Comparison of ENCODE assay signal across 24 cellular contexts in genomic region chr10:550665-551460, GRCh38.
"Had no signal": no experiment of that assay in that cellular context is flagged by ENCODE, and none has a peak within 500 bp of the region (broad histone marks: within the 10 kb centered on the region; RNA-seq: fewer than 3 reads in every experiment).

No MANE protein-coding gene starts in this region.

- H3K4me3 Mint-ChIP-seq: activated B cell treated with CpG ODN at 0.5 μM for 24 hours; activated CD4-positive, alpha-beta T cell treated with anti-CD3 and anti-CD28 coated beads for 36 hours; activated naive CD8-positive, alpha-beta T cell; activated T-cell treated with anti-CD3 and anti-CD28 coated beads, Interleukin-2, amount 50 U/mL, for 24 hours; central memory CD8-positive, alpha-beta T cell; naive thymus-derived CD4-positive, alpha-beta T cell; stimulated activated naive CD8-positive, alpha-beta T cell treated with anti-CD3 and anti-CD28 coated beads, Interleukin-15, Interleukin-2, amounts not matched to agents 100 ng/mL and 50 ng/mL, for 24 hours had no signal

- ATAC-seq: activated CD4-positive, alpha-beta T cell treated with anti-CD3 and anti-CD28 coated beads for 36 hours; left cardiac atrium; naive thymus-derived CD4-positive, alpha-beta T cell; pancreas had no signal

- H3K9me3 Mint-ChIP-seq: activated B cell treated with CpG ODN at 0.5 μM for 24 hours; activated T-cell treated with anti-CD3 and anti-CD28 coated beads, Interleukin-2, amount 50 U/mL, for 24 hours; activated T-helper 2 cell treated with anti-CD3 and anti-CD28 coated beads, Interferon-gamma antibody, Interleukin-2, Interleukin-4, amounts not matched to agents 10 μg/mL and 5 μg/mL and 100 μg/mL, durations not matched to agents 14 hours and 24 hours and 36 hours; central memory CD8-positive, alpha-beta T cell; naive thymus-derived CD4-positive, alpha-beta T cell; stimulated activated naive CD8-positive, alpha-beta T cell treated with anti-CD3 and anti-CD28 coated beads, Interleukin-15, Interleukin-2, amounts not matched to agents 100 ng/mL and 50 ng/mL, for 24 hours had no signal

- H3K27ac ChIP-seq: adrenal gland, epithelial cell of prostate, heart left ventricle, pancreas, spleen, tibial artery had no signal

- H3K36me3 ChIP-seq: adrenal gland, heart left ventricle, pancreas, spleen, tibial artery had no signal

- H3K4me1 Mint-ChIP-seq: activated B cell treated with CpG ODN at 0.5 μM for 24 hours; activated CD4-positive, alpha-beta T cell treated with anti-CD3 and anti-CD28 coated beads for 36 hours; central memory CD8-positive, alpha-beta T cell had no signal

- H3K27ac Mint-ChIP-seq: activated B cell treated with CpG ODN at 0.5 μM for 24 hours; activated CD4-positive, alpha-beta T cell treated with anti-CD3 and anti-CD28 coated beads for 36 hours; activated naive CD8-positive, alpha-beta T cell; activated T-cell treated with anti-CD3 and anti-CD28 coated beads, Interleukin-2, amount 50 U/mL, for 24 hours; activated T-helper 2 cell treated with anti-CD3 and anti-CD28 coated beads, Interferon-gamma antibody, Interleukin-2, Interleukin-4, amounts not matched to agents 10 μg/mL and 5 μg/mL and 100 μg/mL, durations not matched to agents 14 hours and 24 hours and 36 hours; naive thymus-derived CD4-positive, alpha-beta T cell; stimulated activated naive CD8-positive, alpha-beta T cell treated with anti-CD3 and anti-CD28 coated beads, Interleukin-15, Interleukin-2, amounts not matched to agents 100 ng/mL and 50 ng/mL, for 24 hours had no signal

- H3K4me1 ChIP-seq: adrenal gland, pancreas had no signal

- H3K4me3 ChIP-seq: adrenal gland, heart left ventricle, pancreas, spleen, tibial artery had no signal

- H3K36me3 Mint-ChIP-seq: activated naive CD8-positive, alpha-beta T cell; naive thymus-derived CD4-positive, alpha-beta T cell had no signal

- DNase-seq: activated B cell treated with CpG ODN at 0.5 μM for 24 hours; activated CD4-positive, alpha-beta T cell treated with anti-CD3 and anti-CD28 coated beads for 36 hours; activated CD4-positive, alpha-beta T cell treated with anti-CD3 and anti-CD28 coated beads, Interleukin-2, amount 50 U/mL, for 4 hours; activated CD8-positive, alpha-beta memory T cell treated with anti-CD3 and anti-CD28 coated beads for 24 hours; activated CD8-positive, alpha-beta memory T cell treated with anti-CD3 and anti-CD28 coated beads, Interleukin-2, amount 50 U/mL, for 4 hours; activated naive CD4-positive, alpha-beta T cell; activated T-cell treated with anti-CD3 and anti-CD28 coated beads, Interleukin-2, amount 50 U/mL, for 24 hours; cortex of kidney; heart left ventricle; left cardiac atrium; mesendoderm; naive thymus-derived CD4-positive, alpha-beta T cell; pancreas; spleen; stimulated activated CD4-positive, alpha-beta T cell treated with anti-CD3 and anti-CD28 coated beads, Interleukin-4, amount 100 ng/mL, for 1 hour; T-helper 1 cell; T-helper 9 cell; tibial artery had no signal

- H3K27me3 ChIP-seq: adrenal gland, heart left ventricle, pancreas, tibial artery had no signal

- H3K9me3 ChIP-seq: adrenal gland, heart left ventricle, pancreas, spleen, tibial artery had no signal
